In the genomic region with DNA sequence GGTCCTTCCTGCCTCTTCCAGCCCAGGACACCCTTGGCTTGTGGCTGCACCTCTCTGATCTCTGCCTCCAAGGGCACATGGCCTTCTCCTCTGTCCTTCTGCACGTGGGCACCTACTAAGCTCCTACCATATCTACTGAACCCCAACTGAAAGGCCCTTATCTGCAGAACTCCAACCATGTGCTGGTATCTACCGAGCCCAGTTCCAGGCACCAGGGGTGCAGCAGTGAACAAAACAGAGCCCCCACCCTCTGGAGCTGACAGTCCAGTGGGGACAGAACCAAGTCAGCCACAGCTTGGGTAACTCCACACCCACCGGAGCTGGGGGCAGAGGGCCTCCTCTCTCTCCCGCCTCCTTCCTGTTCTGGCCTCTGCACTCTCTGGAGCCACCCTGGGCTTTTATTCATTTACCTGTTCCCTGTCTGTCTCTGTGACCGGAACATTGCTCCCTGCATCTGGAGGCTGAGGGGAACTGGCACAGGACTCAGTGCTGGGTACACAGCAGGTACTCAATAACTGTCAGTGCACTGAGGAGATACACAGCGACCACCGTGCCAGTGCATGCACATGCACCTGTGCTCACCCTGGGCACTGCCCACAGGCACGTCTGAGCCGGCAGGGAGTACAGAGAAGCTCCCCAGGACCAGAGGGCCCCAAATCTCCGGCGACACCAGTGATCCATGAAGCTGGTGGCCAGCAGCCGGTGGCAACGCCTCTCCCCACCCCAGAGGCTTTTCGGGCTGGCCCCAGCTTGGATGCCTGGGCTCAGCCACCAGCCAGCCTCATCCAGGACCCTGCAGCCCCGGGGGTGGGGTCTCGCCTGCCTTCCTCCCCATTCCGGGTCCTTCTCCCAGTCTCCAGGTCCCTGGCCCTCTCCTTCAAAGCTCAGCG, we compare ENCODE assay signal across 11 cellular contexts. TPM values are rescaled to one million over a fixed set of nuclear protein-coding genes. Genes with fewer than 3 reads are reported as not detected.
DNase-seq lines count a peak whose midpoint lies in the region; ATAC-seq and TF ChIP-seq lines count a peak whose summit lies in the region.
"Had no signal": no experiment of that assay in that cellular context is flagged by ENCODE, and none has a peak within 500 bp of the region (broad histone marks: within the 10 kb centered on the region; RNA-seq: fewer than 3 reads in every experiment).

No MANE protein-coding gene starts in this region.

- no peak overlapping the region for H3K4me3 Mint-ChIP-seq in glutamatergic neuron (ENCODE audit: unreplicated experiment)

- TF ChIP-seq POLR2A in breast epithelium (IDR thresholded peaks at IDR 0.05) (no peak), vagina (IDR thresholded peaks at IDR 0.05) (no peak)

- H3K36me3 ChIP-seq in left ventricle myocardium inferior (no peaks in the 10 kb centered on the region), breast epithelium (no peaks in the 10 kb centered on the region), mesodermal cell (ENCODE audit: control insufficient read depth, insufficient read depth, low read length) (no peaks in the 10 kb centered on the region), vagina (no peaks in the 10 kb centered on the region)

- DNase-seq in left ventricle myocardium inferior (no peak), Right ventricle myocardium superior (no peak), breast epithelium (ENCODE audit: low spot score in 2 of 2) (no peak), vagina (ENCODE audit: extremely low spot score in 2 of 2) (no peak), glutamatergic neuron (no peak), NCI-H524 treated with DMSO at 0.1 percent for 48 hours (lab: John Stamatoyannopoulos, UW) (no peak)
- DNase-seq: activated CD4-positive, CD25-positive, alpha-beta regulatory T cell treated with anti-CD3 and anti-CD28 coated beads, Interleukin-2, amount 50 U/mL, for 72 hours; CD4-positive, CD25-positive, alpha-beta regulatory T cell; NCI-H82 had no signal

- peaks cover 93% of the 10 kb centered on the region for H3K4me1 ChIP-seq in left ventricle myocardium inferior
- peaks cover 9 to 10% of the 10 kb centered on the region in 2 donors for H3K4me1 ChIP-seq in breast epithelium
- peaks cover 67% of the 10 kb centered on the region for H3K4me1 ChIP-seq in mesodermal cell (ENCODE audit: control insufficient read depth, insufficient read depth, low read length, poor library complexity, severe bottlenecking)
- H3K4me1 ChIP-seq in vagina: peaks cover 92% of the 10 kb centered on the region

- TF ChIP-seq CTCF in left ventricle myocardium inferior (IDR thresholded peaks at IDR 0.05; ENCODE audit: borderline replicate concordance) (no peak), breast epithelium (IDR thresholded peaks at IDR 0.05) (no peak), vagina (IDR thresholded peaks at IDR 0.05) (no peak), glutamatergic neuron (IDR thresholded peaks at IDR 0.05; ENCODE audit: partially characterized antibody, unreplicated experiment) (no peak)

- intact Hi-C loops in left ventricle myocardium inferior (cut with micrococcal nuclease): no loop called here
- intact Hi-C loops in Right ventricle myocardium superior (cut with DNase I): no loop called here
- intact Hi-C loops in breast epithelium (cut with DNase I; ENCODE audit: low total_unique reads): no loop called here
- intact Hi-C loops in vagina (cut with DNase I): no loop called here

- no peaks in the 10 kb centered on the region for H3K36me3 Mint-ChIP-seq in glutamatergic neuron (ENCODE audit: unreplicated experiment)
- H3K36me3 Mint-ChIP-seq: CD4-positive, CD25-positive, alpha-beta regulatory T cell had no signal

- WGBS in mesodermal cell (ENCODE audit: insufficient coverage in 2 of 2), 2 experiments: 83 to 86% methylated on average over 17 to 18 of the region's 18 CpGs

- H3K27me3 ChIP-seq in left ventricle myocardium inferior (ENCODE audit: low read depth) (no peaks in the 10 kb centered on the region), breast epithelium (no peaks in the 10 kb centered on the region), vagina (no peaks in the 10 kb centered on the region)

- H3K27ac ChIP-seq in left ventricle myocardium inferior (replicated peaks): peak overlapping the region; percentile 90
- peak overlapping the region in 1 of 2 donors; percentile 32 for H3K27ac ChIP-seq in breast epithelium
- H3K27ac ChIP-seq in mesodermal cell (ENCODE audit: low read depth, low read length, severe bottlenecking): no peak overlapping the region
- peak overlapping the region; percentile 88 for H3K27ac ChIP-seq in vagina

- H3K4me1 Mint-ChIP-seq in glutamatergic neuron (ENCODE audit: low read depth, unreplicated experiment): peaks cover 11% of the 10 kb centered on the region

- no peak overlapping the region for H3K27ac Mint-ChIP-seq in glutamatergic neuron (ENCODE audit: unreplicated experiment)

- no peak for ATAC-seq in Right ventricle myocardium superior (ENCODE audit: poor library complexity)
- no peak for ATAC-seq in GM21825 (IDR thresholded peaks at IDR 0.05; ENCODE audit: unreplicated experiment)

- H3K4me3 ChIP-seq in left ventricle myocardium inferior (peak overlapping the region; percentile 95), breast epithelium (peak overlapping the region; percentile 73 to 81 (median 81)), mesodermal cell (ENCODE audit: extremely low read depth, insufficient read depth, low read length, poor library complexity, severe bottlenecking) (peak overlapping the region; percentile 61), vagina (peak overlapping the region in 1 of 2 donors; percentile 91)

- peaks cover 5% of the 10 kb centered on the region for H3K27me3 Mint-ChIP-seq in glutamatergic neuron (ENCODE audit: unreplicated experiment)
- H3K27me3 Mint-ChIP-seq: CD4-positive, CD25-positive, alpha-beta regulatory T cell had no signal

- no peaks in the 10 kb centered on the region for H3K9me3 ChIP-seq in left ventricle myocardium inferior (replicated peaks)
- no peaks in the 10 kb centered on the region for H3K9me3 ChIP-seq in breast epithelium
- no peaks in the 10 kb centered on the region for H3K9me3 ChIP-seq in mesodermal cell (ENCODE audit: control insufficient read depth, low read length)
- no peaks in the 10 kb centered on the region for H3K9me3 ChIP-seq in vagina

- peaks cover 2% of the 10 kb centered on the region for H3K9me3 Mint-ChIP-seq in glutamatergic neuron (ENCODE audit: unreplicated experiment)
- H3K9me3 Mint-ChIP-seq: CD4-positive, CD25-positive, alpha-beta regulatory T cell had no signal

RNA-seq across cellular contexts. Expression of a gene that starts 2.0 kb away (rescaled TPM):
- total RNA-seq in left ventricle myocardium inferior (8.3 TPM), Right ventricle myocardium superior (6.2 TPM), breast epithelium (10 to 100 TPM in 2 of 3 donors, 1 to 10 TPM in 1; 4.0 to 20.0 (median 15.8) TPM), vagina (15.7 TPM), glutamatergic neuron (ENCODE audit: unreplicated experiment) (28.0 TPM)
- 32.1 TPM for polyA plus RNA-seq in mesodermal cell (2013, experiment 1 of 2)
- polyA plus RNA-seq in mesodermal cell (2013, experiment 2 of 2): 22.4 TPM

RNA-seq across cellular contexts. Expression of a gene that starts 46.9 kb away (rescaled TPM):
- total RNA-seq in left ventricle myocardium inferior: 29.9 TPM
- 29.2 TPM for total RNA-seq in Right ventricle myocardium superior
- total RNA-seq in breast epithelium: 10 to 100 TPM; 27.5 to 32.1 (median 27.7) TPM
- polyA plus RNA-seq in mesodermal cell (2013, experiment 1 of 2): 71.6 TPM
- polyA plus RNA-seq in mesodermal cell (2013, experiment 2 of 2): 53.3 TPM
- total RNA-seq in vagina: 67.3 TPM
- total RNA-seq in glutamatergic neuron (ENCODE audit: unreplicated experiment): 108 TPM
